In the genomic region with DNA sequence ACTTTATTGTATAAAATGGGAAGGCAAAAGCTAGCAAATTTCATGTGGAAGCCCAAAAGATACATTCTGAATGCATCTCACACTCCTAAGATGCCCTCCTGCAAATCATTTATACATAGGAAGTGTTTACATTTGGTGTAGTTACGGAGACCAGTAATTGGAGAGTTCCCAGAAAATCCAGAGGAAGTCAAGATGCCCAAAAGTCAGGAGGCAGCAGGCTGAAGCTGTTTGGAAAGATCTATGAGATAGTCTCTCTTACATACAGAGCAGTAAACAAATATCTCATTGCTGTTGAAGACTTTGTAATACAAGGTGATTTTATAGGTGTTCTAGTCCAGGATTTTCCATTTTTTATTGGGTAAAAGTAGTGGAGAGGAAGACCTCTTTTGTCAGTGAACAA, we compare ENCODE assay signal across 1 cellular context.
TF ChIP-seq lines count a peak whose summit lies in the region.

No MANE protein-coding gene starts in this region.

TF ChIP-seq in SK-N-SH, 30 proteins besides CTCF, POLR2A, EP300 and RAD21 (continued from another document):
- TF ChIP-seq, protein P1, sequence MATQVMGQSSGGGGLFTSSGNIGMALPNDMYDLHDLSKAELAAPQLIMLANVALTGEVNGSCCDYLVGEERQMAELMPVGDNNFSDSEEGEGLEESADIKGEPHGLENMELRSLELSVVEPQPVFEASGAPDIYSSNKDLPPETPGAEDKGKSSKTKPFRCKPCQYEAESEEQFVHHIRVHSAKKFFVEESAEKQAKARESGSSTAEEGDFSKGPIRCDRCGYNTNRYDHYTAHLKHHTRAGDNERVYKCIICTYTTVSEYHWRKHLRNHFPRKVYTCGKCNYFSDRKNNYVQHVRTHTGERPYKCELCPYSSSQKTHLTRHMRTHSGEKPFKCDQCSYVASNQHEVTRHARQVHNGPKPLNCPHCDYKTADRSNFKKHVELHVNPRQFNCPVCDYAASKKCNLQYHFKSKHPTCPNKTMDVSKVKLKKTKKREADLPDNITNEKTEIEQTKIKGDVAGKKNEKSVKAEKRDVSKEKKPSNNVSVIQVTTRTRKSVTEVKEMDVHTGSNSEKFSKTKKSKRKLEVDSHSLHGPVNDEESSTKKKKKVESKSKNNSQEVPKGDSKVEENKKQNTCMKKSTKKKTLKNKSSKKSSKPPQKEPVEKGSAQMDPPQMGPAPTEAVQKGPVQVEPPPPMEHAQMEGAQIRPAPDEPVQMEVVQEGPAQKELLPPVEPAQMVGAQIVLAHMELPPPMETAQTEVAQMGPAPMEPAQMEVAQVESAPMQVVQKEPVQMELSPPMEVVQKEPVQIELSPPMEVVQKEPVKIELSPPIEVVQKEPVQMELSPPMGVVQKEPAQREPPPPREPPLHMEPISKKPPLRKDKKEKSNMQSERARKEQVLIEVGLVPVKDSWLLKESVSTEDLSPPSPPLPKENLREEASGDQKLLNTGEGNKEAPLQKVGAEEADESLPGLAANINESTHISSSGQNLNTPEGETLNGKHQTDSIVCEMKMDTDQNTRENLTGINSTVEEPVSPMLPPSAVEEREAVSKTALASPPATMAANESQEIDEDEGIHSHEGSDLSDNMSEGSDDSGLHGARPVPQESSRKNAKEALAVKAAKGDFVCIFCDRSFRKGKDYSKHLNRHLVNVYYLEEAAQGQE (IDR thresholded peaks at IDR 0.05; ENCODE audit: low read depth, low read length), result no peak
- TF ChIP-seq ELF1 (IDR thresholded peaks at IDR 0.05) (no peak), SIN3A (IDR thresholded peaks at IDR 0.05; ENCODE audit: borderline replicate concordance, low read depth, low read length) (no peak), SMC3 (IDR thresholded peaks at IDR 0.05; ENCODE audit: low read depth, low read length) (no peak), GATA2 (CRISPR knock-in tag; IDR thresholded peaks at IDR 0.05) (no peak)
- TF ChIP-seq, protein P2, sequence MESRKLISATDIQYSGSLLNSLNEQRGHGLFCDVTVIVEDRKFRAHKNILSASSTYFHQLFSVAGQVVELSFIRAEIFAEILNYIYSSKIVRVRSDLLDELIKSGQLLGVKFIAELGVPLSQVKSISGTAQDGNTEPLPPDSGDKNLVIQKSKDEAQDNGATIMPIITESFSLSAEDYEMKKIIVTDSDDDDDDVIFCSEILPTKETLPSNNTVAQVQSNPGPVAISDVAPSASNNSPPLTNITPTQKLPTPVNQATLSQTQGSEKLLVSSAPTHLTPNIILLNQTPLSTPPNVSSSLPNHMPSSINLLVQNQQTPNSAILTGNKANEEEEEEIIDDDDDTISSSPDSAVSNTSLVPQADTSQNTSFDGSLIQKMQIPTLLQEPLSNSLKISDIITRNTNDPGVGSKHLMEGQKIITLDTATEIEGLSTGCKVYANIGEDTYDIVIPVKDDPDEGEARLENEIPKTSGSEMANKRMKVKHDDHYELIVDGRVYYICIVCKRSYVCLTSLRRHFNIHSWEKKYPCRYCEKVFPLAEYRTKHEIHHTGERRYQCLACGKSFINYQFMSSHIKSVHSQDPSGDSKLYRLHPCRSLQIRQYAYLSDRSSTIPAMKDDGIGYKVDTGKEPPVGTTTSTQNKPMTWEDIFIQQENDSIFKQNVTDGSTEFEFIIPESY (IDR thresholded peaks at IDR 0.05; ENCODE audit: borderline replicate concordance, low read depth), result no peak
